Comparison of ENCODE assay signal across 8 cellular contexts in genomic region chr12:110049034-110049433, GRCh38. TPM values are rescaled to one million over a fixed set of nuclear protein-coding genes. Genes with fewer than 3 reads are reported as not detected.
A peak's percentile ranks its signal among the peaks of the same experiment; 100 is the strongest.
DNase-seq lines count a peak whose midpoint lies in the region; ATAC-seq and TF ChIP-seq lines count a peak whose summit lies in the region.
"Not testable (repeated sequence)": the region's sequence is repeated elsewhere in the genome, so short reads cannot be mapped to it uniquely, and the experiment has no call there.

No MANE protein-coding gene starts in this region.

- ATAC-seq in GM23338; activated CD8-positive, alpha-beta T cell treated with anti-CD3 and anti-CD28 coated beads, Interleukin-2, amount 10 ng/mL, durations not matched to agents 7 days and 5 days; naive thymus-derived CD4-positive, alpha-beta T cell: not testable (repeated sequence)
- ATAC-seq in stimulated activated naive B cell treated with anti-CD40 and anti-IgM and Interleukin-4, amounts not matched to agents 10 μg/mL and 1 μg/mL and 100 μg/mL, for 72 hours (replicated peaks), result peak; percentile 34 to 45

- intact Hi-C loops in left ventricle myocardium inferior (cut with micrococcal nuclease), result not testable (repeated sequence)
- intact Hi-C loops in naive thymus-derived CD4-positive, alpha-beta T cell (cut with micrococcal nuclease), result loop anchor here (2.0 kb wide), 3 partner anchors 168 to 572 kb away; partner anchors contain the start of genes GLTP (in 2 of the 2), ARPC3 (in 1 of the 2), KCTD10 (in 1 of the 2) and UBE3B (in 1 of the 2)

- H3K9me2 ChIP-seq in GM23338 (ENCODE audit: insufficient read depth), result not testable (repeated sequence)

- DNase-seq in GM23338 (ENCODE audit: low spot score); NT2/D1 (ENCODE audit: low read depth, low spot score); activated CD8-positive, alpha-beta T cell treated with anti-CD3 and anti-CD28 coated beads, Interleukin-2, amount 10 ng/mL, durations not matched to agents 7 days and 5 days; chondrocyte (ENCODE audit: low spot score); left ventricle myocardium inferior; naive thymus-derived CD4-positive, alpha-beta T cell: not testable (repeated sequence)
- DNase-seq in stimulated activated naive B cell treated with anti-CD40 and anti-IgM and Interleukin-4, amounts not matched to agents 10 μg/mL and 1 μg/mL and 100 μg/mL, for 72 hours, result peak; percentile 57

- not testable (repeated sequence) for H3F3A ChIP-seq in GM23338 (replicated peaks; ENCODE audit: low read depth)

- H3K9me3 Mint-ChIP-seq in GM23338; activated CD8-positive, alpha-beta T cell treated with anti-CD3 and anti-CD28 coated beads, Interleukin-2, amount 10 ng/mL, durations not matched to agents 7 days and 5 days (ENCODE audit: insufficient read depth); chondrocyte (ENCODE audit: low read depth); naive thymus-derived CD4-positive, alpha-beta T cell; stimulated activated naive B cell treated with anti-CD40 and anti-IgM and Interleukin-4, amounts not matched to agents 10 μg/mL and 1 μg/mL and 100 μg/mL, for 72 hours: not testable (repeated sequence)

- H3K4me1 Mint-ChIP-seq in GM23338, result not testable (repeated sequence)
- peaks cover 35% of the 10 kb centered on the region for H3K4me1 Mint-ChIP-seq in activated CD8-positive, alpha-beta T cell treated with anti-CD3 and anti-CD28 coated beads, Interleukin-2, amount 10 ng/mL, durations not matched to agents 7 days and 5 days (ENCODE audit: low read depth)
- peaks cover 24% of the 10 kb centered on the region for H3K4me1 Mint-ChIP-seq in chondrocyte (ENCODE audit: low read depth)
- H3K4me1 Mint-ChIP-seq in naive thymus-derived CD4-positive, alpha-beta T cell, result peaks cover 16 to 46% (median 33%) of the 10 kb centered on the region in 7 donors
- peaks cover 27 to 46% of the 10 kb centered on the region in 2 donors for H3K4me1 Mint-ChIP-seq in stimulated activated naive B cell treated with anti-CD40 and anti-IgM and Interleukin-4, amounts not matched to agents 10 μg/mL and 1 μg/mL and 100 μg/mL, for 72 hours

- H3K4me3 Mint-ChIP-seq in GM23338 (peak overlapping the region; percentile 87), chondrocyte (ENCODE audit: unreplicated experiment) (peak overlapping the region; percentile 79)
- H3K4me3 Mint-ChIP-seq in activated CD8-positive, alpha-beta T cell treated with anti-CD3 and anti-CD28 coated beads, Interleukin-2, amount 10 ng/mL, durations not matched to agents 7 days and 5 days, result peak overlapping the region; percentile 85
- peak overlapping the region; percentile 84 to 97 (median 93) for H3K4me3 Mint-ChIP-seq in naive thymus-derived CD4-positive, alpha-beta T cell
- H3K4me3 Mint-ChIP-seq in stimulated activated naive B cell treated with anti-CD40 and anti-IgM and Interleukin-4, amounts not matched to agents 10 μg/mL and 1 μg/mL and 100 μg/mL, for 72 hours, result peak overlapping the region; percentile 88 to 97

- H3K36me3 Mint-ChIP-seq in GM23338 (ENCODE audit: low read depth); activated CD8-positive, alpha-beta T cell treated with anti-CD3 and anti-CD28 coated beads, Interleukin-2, amount 10 ng/mL, durations not matched to agents 7 days and 5 days (ENCODE audit: low read depth); chondrocyte (ENCODE audit: low read depth); naive thymus-derived CD4-positive, alpha-beta T cell; stimulated activated naive B cell treated with anti-CD40 and anti-IgM and Interleukin-4, amounts not matched to agents 10 μg/mL and 1 μg/mL and 100 μg/mL, for 72 hours: not testable (repeated sequence)

- peaks cover 11% of the 10 kb centered on the region; the same call in 1 of the 2 replicates for H4K20me1 ChIP-seq in BLaER1
- not testable (repeated sequence) for H4K20me1 ChIP-seq in GM23338 (replicated peaks; ENCODE audit: insufficient read depth)

- H3K4me3 ChIP-seq in BLaER1 (peak overlapping the region; percentile 96), GM23338 (peak overlapping the region; percentile 96), NT2/D1 (ENCODE audit: insufficient read length, low read depth) (peak overlapping the region; percentile 98), left ventricle myocardium inferior (peak overlapping the region; percentile 84)
- H3K4me3 ChIP-seq in naive thymus-derived CD4-positive, alpha-beta T cell (ENCODE audit: low read length), result peak overlapping the region; percentile 81

- CTCF ChIA-PET in activated CD8-positive, alpha-beta T cell treated with anti-CD3 and anti-CD28 coated beads, Interleukin-2, amount 10 ng/mL, durations not matched to agents 7 days and 5 days (lab: Charles Lee), result not testable (repeated sequence)
- CTCF ChIA-PET in naive thymus-derived CD4-positive, alpha-beta T cell (lab: Charles Lee), result interaction anchor here (1.6 kb wide), 1 partner anchor 14 kb away, joined by 4 read pairs; no protein-coding TSS in a partner anchor

- H3K9ac ChIP-seq in BLaER1 (peak overlapping the region; percentile 87), NT2/D1 (ENCODE audit: insufficient read length, low read depth) (peak overlapping the region; percentile 97)

- POLR2A ChIA-PET in activated CD8-positive, alpha-beta T cell treated with anti-CD3 and anti-CD28 coated beads, Interleukin-2, amount 10 ng/mL, durations not matched to agents 7 days and 5 days (lab: Charles Lee); naive thymus-derived CD4-positive, alpha-beta T cell (lab: Charles Lee): not testable (repeated sequence)

- H3K4me1 ChIP-seq in BLaER1 (peaks cover 46% of the 10 kb centered on the region), left ventricle myocardium inferior (peaks cover 27% of the 10 kb centered on the region)
- H3K4me1 ChIP-seq in GM23338 (ENCODE audit: insufficient read depth); NT2/D1 (ENCODE audit: insufficient read depth, insufficient read length): not testable (repeated sequence)
- peaks cover 19% of the 10 kb centered on the region in 2 donors for H3K4me1 ChIP-seq in naive thymus-derived CD4-positive, alpha-beta T cell (ENCODE audit: control insufficient read depth in 2 of 2, insufficient read depth in 2 of 2, low read length in 2 of 2)

- H3K27me3 Mint-ChIP-seq in GM23338 (ENCODE audit: insufficient read depth, low read depth, poor library complexity); activated CD8-positive, alpha-beta T cell treated with anti-CD3 and anti-CD28 coated beads, Interleukin-2, amount 10 ng/mL, durations not matched to agents 7 days and 5 days (ENCODE audit: low read depth); chondrocyte (ENCODE audit: low read depth); naive thymus-derived CD4-positive, alpha-beta T cell; stimulated activated naive B cell treated with anti-CD40 and anti-IgM and Interleukin-4, amounts not matched to agents 10 μg/mL and 1 μg/mL and 100 μg/mL, for 72 hours: not testable (repeated sequence)

- H2AFZ ChIP-seq in GM23338, result peak overlapping the region; percentile 98

- H3K4me2 ChIP-seq in BLaER1, result peak overlapping the region; percentile 95
- peak overlapping the region; percentile 98 for H3K4me2 ChIP-seq in GM23338

- peaks cover 19% of the 10 kb centered on the region for H3K79me2 ChIP-seq in GM23338 (replicated peaks; ENCODE audit: insufficient read depth)

- TF ChIP-seq CTCF in GM23338 (conservative IDR thresholded peaks at IDR 0.05; ENCODE audit: low read depth in 2 of 2); chondrocyte (IDR thresholded peaks at IDR 0.05); left ventricle myocardium inferior (IDR thresholded peaks at IDR 0.05; ENCODE audit: borderline replicate concordance): not testable (repeated sequence)

- not testable (repeated sequence) for H3K27me3 ChIP-seq in BLaER1; GM23338 (ENCODE audit: insufficient read depth); NT2/D1 (ENCODE audit: insufficient read depth, insufficient read length); left ventricle myocardium inferior (ENCODE audit: low read depth); naive thymus-derived CD4-positive, alpha-beta T cell (ENCODE audit: control insufficient read depth in 2 of 2, insufficient read depth in 2 of 2, low read length in 2 of 2)

- H3K27ac Mint-ChIP-seq in GM23338 (peak overlapping the region; percentile 85; the same call in 1 of the 2 replicates), chondrocyte (ENCODE audit: unreplicated experiment) (peak overlapping the region; percentile 94)
- peak overlapping the region; percentile 89 for H3K27ac Mint-ChIP-seq in activated CD8-positive, alpha-beta T cell treated with anti-CD3 and anti-CD28 coated beads, Interleukin-2, amount 10 ng/mL, durations not matched to agents 7 days and 5 days
- H3K27ac Mint-ChIP-seq in naive thymus-derived CD4-positive, alpha-beta T cell, result peak overlapping the region; percentile 90 to 99 (median 96)
- peak overlapping the region; percentile 99 for H3K27ac Mint-ChIP-seq in stimulated activated naive B cell treated with anti-CD40 and anti-IgM and Interleukin-4, amounts not matched to agents 10 μg/mL and 1 μg/mL and 100 μg/mL, for 72 hours

- H3K27ac ChIP-seq in BLaER1 (peak overlapping the region; percentile 78), left ventricle myocardium inferior (replicated peaks) (peak overlapping the region; percentile 83)
- H3K27ac ChIP-seq in GM23338 (ENCODE audit: low read depth), result not testable (repeated sequence)
- H3K27ac ChIP-seq in naive thymus-derived CD4-positive, alpha-beta T cell (ENCODE audit: low read depth, low read length), result peak overlapping the region; percentile 77

- H3K36me3 ChIP-seq in BLaER1, result peaks cover 10% of the 10 kb centered on the region
- H3K36me3 ChIP-seq in GM23338 (ENCODE audit: insufficient read depth); NT2/D1 (ENCODE audit: insufficient read depth, insufficient read length, low read length); left ventricle myocardium inferior; naive thymus-derived CD4-positive, alpha-beta T cell (ENCODE audit: control insufficient read depth in 2 of 3, insufficient read depth in 3 of 3, low read length in 3 of 3): not testable (repeated sequence)

- H3K9me3 ChIP-seq in BLaER1; NT2/D1 (ENCODE audit: insufficient read depth, low read length); left ventricle myocardium inferior (replicated peaks); naive thymus-derived CD4-positive, alpha-beta T cell (ENCODE audit: control insufficient read depth in 2 of 3, low read length in 3 of 3): not testable (repeated sequence)

RNA-seq across cellular contexts. Expression of gene C12orf76, which starts 0.7 kb away (rescaled TPM):
- total RNA-seq in GM23338 (2014; rRNA removed; shearing (Covaris generic)), result 14.5 and 21.7 TPM in 2 replicates
- polyA plus RNA-seq in GM23338 (2016; fragmentation: Nextera tagmentation; extraction: Ambion mirVana), result 11.1 and 14.3 TPM in 2 replicates
- total RNA-seq in activated CD8-positive, alpha-beta T cell treated with anti-CD3 and anti-CD28 coated beads, Interleukin-2, amount 10 ng/mL, durations not matched to agents 7 days and 5 days, result 10 to 100 TPM; 15.5 to 16.2 TPM
- 7.2 to 9.9 TPM (median 8.2 TPM) in 3 replicates for total RNA-seq in chondrocyte
- 5.4 TPM for total RNA-seq in left ventricle myocardium inferior
- total RNA-seq in naive thymus-derived CD4-positive, alpha-beta T cell, result 10 to 100 TPM; 14.6 to 28.7 (median 27.8) TPM
- polyA plus RNA-seq in naive thymus-derived CD4-positive, alpha-beta T cell, result 10 to 100 TPM; 14.3 to 21.0 TPM

RNA-seq across cellular contexts. Expression of gene ANKRD13A, which starts 49.8 kb away (rescaled TPM):
- total RNA-seq in GM23338 (2014; rRNA removed; shearing (Covaris generic)), result 24.7 and 25.6 TPM in 2 replicates
- polyA plus RNA-seq in GM23338 (2016; fragmentation: Nextera tagmentation; extraction: Ambion mirVana), result 5.7 and 6.2 TPM in 2 replicates
- total RNA-seq in activated CD8-positive, alpha-beta T cell treated with anti-CD3 and anti-CD28 coated beads, Interleukin-2, amount 10 ng/mL, durations not matched to agents 7 days and 5 days, result 10 to 100 TPM; 76.0 to 78.1 TPM
- 34.8 to 37.6 TPM (median 37.6 TPM) in 3 replicates for total RNA-seq in chondrocyte
- 20.0 TPM for total RNA-seq in left ventricle myocardium inferior
- total RNA-seq in naive thymus-derived CD4-positive, alpha-beta T cell, result 10 to 100 TPM; 53.3 to 82.8 (median 67.0) TPM
- polyA plus RNA-seq in naive thymus-derived CD4-positive, alpha-beta T cell, result 10 to 100 TPM; 33.4 to 57.0 TPM

RNA-seq across cellular contexts. Expression of gene GIT2, which starts 52.9 kb away (rescaled TPM):
- 20.9 and 23.1 TPM in 2 replicates for total RNA-seq in GM23338 (2014; rRNA removed; shearing (Covaris generic))
- 9.4 and 15.8 TPM in 2 replicates for polyA plus RNA-seq in GM23338 (2016; fragmentation: Nextera tagmentation; extraction: Ambion mirVana)
- total RNA-seq in activated CD8-positive, alpha-beta T cell treated with anti-CD3 and anti-CD28 coated beads, Interleukin-2, amount 10 ng/mL, durations not matched to agents 7 days and 5 days, result 10 to 100 TPM; 86.6 to 87.7 TPM
- total RNA-seq in chondrocyte, result 35.4 to 48.6 TPM (median 38.1 TPM) in 3 replicates
- 50.5 TPM for total RNA-seq in left ventricle myocardium inferior
- total RNA-seq in naive thymus-derived CD4-positive, alpha-beta T cell, result 100 to 1,000 TPM in 3 of 5 experiments, 10 to 100 TPM in 2; 70.3 to 128 (median 109) TPM
- polyA plus RNA-seq in naive thymus-derived CD4-positive, alpha-beta T cell, result 10 to 100 TPM; 63.2 to 87.1 TPM
